In genomic region chr22:37258005-37258790, GRCh38 we compare ENCODE assay signal across 22 cellular contexts. TPM values are rescaled to one million over a fixed set of nuclear protein-coding genes. Genes with fewer than 3 reads are reported as not detected.
A peak's percentile ranks its signal among the peaks of the same experiment; 100 is the strongest.
DNase-seq lines count a peak whose midpoint lies in the region; ATAC-seq, FAIRE-seq and TF ChIP-seq lines count a peak whose summit lies in the region.
"Had no signal": no experiment of that assay in that cellular context is flagged by ENCODE, and none has a peak within 500 bp of the region (broad histone marks: within the 10 kb centered on the region; RNA-seq: fewer than 3 reads in every experiment).

No MANE protein-coding gene starts in this region.

- no peak for TF ChIP-seq EP300 in H1 (IDR thresholded peaks at IDR 0.05; ENCODE audit: borderline replicate concordance in 1 of 2, low read depth in 2 of 2, low read length in 2 of 2)

- H3K4me3 Mint-ChIP-seq in Caco-2 (ENCODE audit: unreplicated experiment): no peak overlapping the region
- H3K4me3 Mint-ChIP-seq: CD8-positive, alpha-beta T cell had no signal

- intact Hi-C loops in OCI-LY7 (cut with micrococcal nuclease; ENCODE audit: unreplicated experiment) (no loop called here), Caco-2 (cut with micrococcal nuclease; ENCODE audit: unreplicated experiment) (no loop called here)

- FAIRE-seq in H1 (lab: Jason Lieb, UNC): no peak
- FAIRE-seq: D721Med, G401.6, H54 had no signal

- no peak overlapping the region for H3K27ac ChIP-seq in OCI-LY7 (ENCODE audit: low read depth, low read length, poor library complexity, severe bottlenecking)
- no peak overlapping the region for H3K27ac ChIP-seq in H1 (ENCODE audit: low read depth, low read length)
- H3K27ac ChIP-seq: RWPE1 had no signal

- no peak overlapping the region for H3K56ac ChIP-seq in H1 (replicated peaks; ENCODE audit: insufficient read length, low read depth, low read length)

- H3K4me1 ChIP-seq in OCI-LY7 (ENCODE audit: insufficient read depth, low read length, poor library complexity, severe bottlenecking) (peaks cover 29% of the 10 kb centered on the region), H1 (replicated peaks in 1 of 4; ENCODE audit: control insufficient read depth in 3 of 4, insufficient read depth in 4 of 4, low read length in 3 of 4) (peaks cover 4 to 12% (median 5%) of the 10 kb centered on the region in 4 experiments), Caco-2 (no peaks in the 10 kb centered on the region)

- no peak overlapping the region for H3K14ac ChIP-seq in H1 (ENCODE audit: insufficient read length)

- peak; percentile 30 for DNase-seq in activated CD8-positive, alpha-beta memory T cell treated with anti-CD3 and anti-CD28 coated beads, Interleukin-2, amount 50 U/mL, for 48 hours
- no peak for DNase-seq in activated CD8-positive, alpha-beta memory T cell treated with anti-CD3 and anti-CD28 coated beads for 24 hours
- DNase-seq in OCI-LY7 (ENCODE audit: low spot score) (no peak), H1 (ENCODE audit: low read depth in 1 of 2, low spot score in 2 of 2) (no peak), DMS114 treated with DMSO at 0.1 percent for 48 hours (lab: John Stamatoyannopoulos, UW; ENCODE audit: unreplicated experiment) (no peak), Caco-2 (no peak)
- peak; percentile 7 for DNase-seq in stimulated activated CD8-positive, alpha-beta memory T cell treated with anti-CD3 and anti-CD28 coated beads, Interleukin-4, amount 100 ng/mL, for 48 hours
- DNase-seq: 8988T; CD8-positive, alpha-beta T cell; DMS79 treated with DMSO at 0.1 percent for 48 hours; Kasumi-1; NCI-H1105; NCI-H1694; NCI-H345; NK-92 treated with Interleukin-12 subunit alpha and Interleukin-12 subunit beta, amount 100 ng/mL, for 24 hours had no signal

- no peaks in the 10 kb centered on the region for H3K9me3 ChIP-seq in OCI-LY7 (ENCODE audit: low read length)
- no peaks in the 10 kb centered on the region for H3K9me3 ChIP-seq in H1 (ENCODE audit: insufficient read depth in 2 of 2, low read depth in 1 of 2, low read length in 1 of 2)
- H3K9me3 ChIP-seq in Caco-2: no peaks in the 10 kb centered on the region

- no peak for ATAC-seq in HG03196 (IDR thresholded peaks at IDR 0.05; ENCODE audit: unreplicated experiment)
- ATAC-seq: CD8-positive, alpha-beta T cell had no signal

- no peaks in the 10 kb centered on the region for H3K36me3 Mint-ChIP-seq in Caco-2 (ENCODE audit: insufficient read depth, unreplicated experiment)
- H3K36me3 Mint-ChIP-seq: CD8-positive, alpha-beta T cell had no signal

- no peak overlapping the region for H2AFZ ChIP-seq in OCI-LY7 (ENCODE audit: low read length)
- H2AFZ ChIP-seq in H1 (ENCODE audit: low read length): no peak overlapping the region

- H2BK20ac ChIP-seq in H1 (ENCODE audit: low read length): no peak overlapping the region

- WGBS in H1 (ENCODE audit: extremely low coverage in 1 of 2, insufficient coverage in 1 of 2, insufficient read length in 1 of 2, insufficient replicate concordance in 2 of 2, low coverage in 1 of 2, low lambda C conversion rate in 2 of 2, missing lambda C conversion rate in 1 of 2), 2 experiments: 81% methylated on average over 9 of the region's 9 CpGs; no CpG with 5 or more reads in 1 of the 2 experiments

- H3K9ac ChIP-seq in H1 (replicated peaks in 1 of 4; ENCODE audit: extremely low read depth in 1 of 4, low read depth in 3 of 4, low read length in 3 of 4): no peak overlapping the region

- H3K4me2 ChIP-seq in OCI-LY7 (ENCODE audit: low read length): no peak overlapping the region
- H3K4me2 ChIP-seq in H1 (ENCODE audit: insufficient read depth in 1 of 2, low read depth in 2 of 2, low read length in 2 of 2): peak overlapping the region in 1 of 2 experiments; percentile 26; a peak in 1 of 4 replicates

- H3K23me2 ChIP-seq in H1 (ENCODE audit: low read depth, low read length): no peaks in the 10 kb centered on the region; the same call in 1 of the 2 replicates

- H2AK5ac ChIP-seq in H1 (ENCODE audit: low read depth, low read length): no peak overlapping the region

- no TSS peak for BruUV-seq in OCI-LY7 (replicated peaks; lab: Mats Ljungman, UMichigan)
- BruUV-seq in Caco-2 (replicated peaks; lab: Mats Ljungman, UMichigan): no TSS peak

- no peaks in the 10 kb centered on the region for H3K79me1 ChIP-seq in H1 (ENCODE audit: low read depth, low read length)

- no peak overlapping the region for H4K5ac ChIP-seq in H1 (ENCODE audit: insufficient read length, low read depth, low read length)

- H2BK5ac ChIP-seq in H1 (ENCODE audit: low read depth, low read length): peak overlapping the region; percentile 2; the same call in 1 of the 2 replicates

- no peak overlapping the region for H4K8ac ChIP-seq in H1 (ENCODE audit: extremely low read depth, insufficient read depth, low read length)

- H2BK120ac ChIP-seq in H1 (replicated peaks; ENCODE audit: low read depth, low read length): no peak overlapping the region

- no peak overlapping the region for H3K4me3 ChIP-seq in OCI-LY7 (ENCODE audit: low read depth, low read length, poor library complexity, severe bottlenecking)
- no peak overlapping the region for H3K4me3 ChIP-seq in H1 (ENCODE audit: extremely low read depth in 1 of 4, insufficient read depth in 2 of 4, low read depth in 3 of 4, low read length in 4 of 4)
- H3K4me3 ChIP-seq in Caco-2 (ENCODE audit: low read depth, low read length): no peak overlapping the region

- 0 out of 2 replicates have a peak, but pooled peaks have one; percentile 15 for TF ChIP-seq CTCF in OCI-LY7 (conservative IDR thresholded peaks at IDR 0.05; ENCODE audit: low read length)
- TF ChIP-seq CTCF in H1 (IDR thresholded peaks at IDR 0.05; ENCODE audit: control extremely low read depth in 1 of 3, insufficient read depth in 1 of 3, low read depth in 1 of 3, low read length in 3 of 3): peak in 2 of 3 experiments; percentile 21 to 22; a peak in 3 of 4 replicates
- TF ChIP-seq CTCF in Caco-2 (IDR thresholded peaks at IDR 0.05; ENCODE audit: insufficient read depth in 1 of 2, low read depth in 1 of 2, low read length in 1 of 2, severe bottlenecking in 1 of 2, unreplicated experiment in 1 of 2): no peak

- no peak overlapping the region for H2BK15ac ChIP-seq in H1 (ENCODE audit: low read length)

- peaks cover 8% of the 10 kb centered on the region for H3K27me3 Mint-ChIP-seq in Caco-2 (ENCODE audit: insufficient read depth, unreplicated experiment)

- no peaks in the 10 kb centered on the region for H3K4me1 Mint-ChIP-seq in Caco-2 (ENCODE audit: low read depth, unreplicated experiment)

- no peak overlapping the region for H4K91ac ChIP-seq in H1 (replicated peaks; ENCODE audit: insufficient read length, low read length)

- no peaks in the 10 kb centered on the region for H3K9me3 Mint-ChIP-seq in Caco-2 (ENCODE audit: unreplicated experiment)
- H3K9me3 Mint-ChIP-seq: CD8-positive, alpha-beta T cell had no signal

- H3K27ac Mint-ChIP-seq in Caco-2 (ENCODE audit: unreplicated experiment): no peak overlapping the region
- H3K27ac Mint-ChIP-seq: CD8-positive, alpha-beta T cell had no signal

- H3K4ac ChIP-seq in H1 (replicated peaks; ENCODE audit: insufficient read length, low read depth, low read length): no peak overlapping the region

- peak in 1 of 2 experiments; percentile 18; a peak in 2 of 4 replicates for TF ChIP-seq RAD21 in H1 (IDR thresholded peaks at IDR 0.05 in 1 of 2, conservative IDR thresholded peaks at IDR 0.05 in 1 of 2; ENCODE audit: low read depth in 2 of 2, low read length in 2 of 2)

- H3K18ac ChIP-seq in H1 (ENCODE audit: extremely low read depth, low read length): no peak overlapping the region

- H4K20me1 ChIP-seq in OCI-LY7 (ENCODE audit: insufficient read depth, low read length) (no peaks in the 10 kb centered on the region), H1 (replicated peaks in 1 of 2; ENCODE audit: control insufficient read depth in 1 of 2, insufficient read depth in 2 of 2, low read length in 2 of 2) (no peaks in the 10 kb centered on the region)

- H3K9me2 ChIP-seq in OCI-LY7 (ENCODE audit: insufficient read depth, low read length): no peaks in the 10 kb centered on the region

- H3K79me2 ChIP-seq in OCI-LY7 (ENCODE audit: insufficient read depth, low read depth, low read length) (no peaks in the 10 kb centered on the region), H1 (ENCODE audit: control insufficient read depth in 1 of 2, insufficient read depth in 2 of 2, low read length in 2 of 2) (no peaks in the 10 kb centered on the region)

- POLR2A ChIA-PET in OCI-LY7 (lab: Charles Lee) (interaction anchor here (1.2 to 2.7 kb wide), 2 partner anchors 13 to 16 kb away, joined by 3 to 19 read pairs; partner anchors contain the start of gene RAC2), H1 (lab: Charles Lee; ENCODE audit: partially characterized antibody) (no interaction called here), Caco-2 (lab: Charles Lee) (no interaction called here)

- H3K27me3 ChIP-seq in H1 (replicated peaks in 1 of 4; ENCODE audit: control insufficient read depth in 3 of 4, extremely low read depth in 1 of 4, insufficient read depth in 3 of 4, low read length in 3 of 4) (peaks cover 0 to 12% (median 7%) of the 10 kb centered on the region in 4 experiments; a peak in 2 of 7 replicates), Caco-2 (replicated peaks; ENCODE audit: control insufficient read depth, insufficient read depth, low read length) (no peaks in the 10 kb centered on the region; the same call in 1 of the 2 replicates)

- no peak overlapping the region for H3K23ac ChIP-seq in H1 (ENCODE audit: insufficient read length)

- no peak for TF ChIP-seq POLR2A in H1 (IDR thresholded peaks at IDR 0.05; ENCODE audit: control extremely low read depth in 1 of 2, low read depth in 2 of 2, low read length in 2 of 2)

- no peaks in the 10 kb centered on the region for H3K36me3 ChIP-seq in OCI-LY7 (ENCODE audit: insufficient read depth, low read length)
- no peaks in the 10 kb centered on the region for H3K36me3 ChIP-seq in H1 (ENCODE audit: control insufficient read depth in 2 of 4, insufficient read depth in 4 of 4, low read length in 3 of 4)
- H3K36me3 ChIP-seq in Caco-2 (ENCODE audit: control insufficient read depth, insufficient read depth, low read length): no peaks in the 10 kb centered on the region

- CTCF ChIA-PET in OCI-LY7 (lab: Charles Lee; ENCODE audit: unreplicated experiment) (no interaction called here), H1 (lab: Charles Lee; ENCODE audit: partially characterized antibody) (interaction anchor here (0.5 to 5.9 kb wide), 28 partner anchors 9 to 748 kb away, joined by 3 to 97 read pairs (median 6); partner anchors contain the start of gene RAC2), Caco-2 (lab: Charles Lee) (no interaction called here)

- peak overlapping the region; percentile 53; the same call in 1 of the 2 replicates for H2BK12ac ChIP-seq in H1 (ENCODE audit: low read depth, low read length)

RNA-seq across cellular contexts. Expression of gene RAC2, which starts 14.1 kb away (rescaled TPM):
- 91.5 and 142 TPM in 2 replicates for total RNA-seq in OCI-LY7 (2014; rRNA removed; shearing (Covaris generic))
- 321 and 331 TPM in 2 replicates for total RNA-seq in OCI-LY7 (2022)
- total RNA-seq in H1 (2021; fragmentation: NEBNext Ultra II Directional; extraction: Animal tissue kit (Norgen Biotek cat#: 25700)): 2.1 and 2.3 TPM in 2 replicates
- polyA plus RNA-seq in H1 (2011; rRNA removed): 4.3 and 6.1 TPM in 2 replicates
- 1.5 TPM for polyA plus RNA-seq in H1 (2011; cell fraction: cytosol; rRNA removed)
- polyA plus RNA-seq in H1 (2011; cell fraction: nucleus; rRNA removed): 6.4 TPM
- 1.6 to 3.7 TPM (median 2.8 TPM) in 4 replicates for polyA plus RNA-seq in H1 (2012, experiment 1 of 2)
- polyA plus RNA-seq in H1 (2012, experiment 2 of 2): 1.8 TPM
- 4.4 TPM for polyA plus RNA-seq in H1 (2013, experiment 1 of 2)
- polyA plus RNA-seq in H1 (2013, experiment 2 of 2): 4.1 TPM
- polyA minus RNA-seq in H1 (2011; rRNA and poly(A)+ RNA removed): 1.7 and 2.9 TPM in 2 replicates
- 3.2 TPM for polyA minus RNA-seq in H1 (2011; cell fraction: cytosol; rRNA and poly(A)+ RNA removed)
- 3.7 TPM for polyA minus RNA-seq in H1 (2011; cell fraction: nucleus; rRNA and poly(A)+ RNA removed)
- 0.25 TPM in 1 of 2 replicates, not detected in the other for total RNA-seq in Caco-2 (2022)

RNA-seq across cellular contexts. Expression of gene CYTH4, which starts 24.1 kb away (rescaled TPM):
- 20.6 and 35.0 TPM in 2 replicates for total RNA-seq in OCI-LY7 (2014; rRNA removed; shearing (Covaris generic))
- total RNA-seq in OCI-LY7 (2022) (24.8 and 28.1 TPM in 2 replicates), Caco-2 (2022) (not detected in 2 replicates)
- total RNA-seq in H1 (2021; fragmentation: NEBNext Ultra II Directional; extraction: Animal tissue kit (Norgen Biotek cat#: 25700)): not detected in 2 replicates
- 0.08 and 0.09 TPM in 2 replicates for polyA plus RNA-seq in H1 (2011; rRNA removed)
- 0.43 TPM for polyA plus RNA-seq in H1 (2011; cell fraction: cytosol; rRNA removed)
- polyA plus RNA-seq in H1 (2011; cell fraction: nucleus; rRNA removed): 0.16 TPM
- 0.07 to 0.11 TPM in 2 of 4 replicates, not detected in the others for polyA plus RNA-seq in H1 (2012, experiment 1 of 2)
- polyA plus RNA-seq in H1 (2012, experiment 2 of 2): not detected
- polyA plus RNA-seq in H1 (2013, experiment 1 of 2): 0.02 TPM
- polyA plus RNA-seq in H1 (2013, experiment 2 of 2): 0.04 TPM
- polyA minus RNA-seq in H1 (2011; rRNA and poly(A)+ RNA removed): 0.10 TPM in 1 of 2 replicates, not detected in the other
- polyA minus RNA-seq in H1 (2011; cell fraction: cytosol; rRNA and poly(A)+ RNA removed): not detected
- polyA minus RNA-seq in H1 (2011; cell fraction: nucleus; rRNA and poly(A)+ RNA removed): not detected
- total RNA-seq: HT-29 had no signal
- polyA plus RNA-seq: BJ had no signal

RNA-seq across cellular contexts. Expression of gene SSTR3, which starts 45.9 kb away (rescaled TPM):
- 0.05 and 0.25 TPM in 2 replicates for total RNA-seq in OCI-LY7 (2014; rRNA removed; shearing (Covaris generic))
- total RNA-seq in OCI-LY7 (2022): 0.30 TPM in 2 replicates
- total RNA-seq in H1 (2021; fragmentation: NEBNext Ultra II Directional; extraction: Animal tissue kit (Norgen Biotek cat#: 25700)): 0.22 and 0.54 TPM in 2 replicates
- polyA plus RNA-seq in H1 (2011; rRNA removed): 0.61 and 0.77 TPM in 2 replicates
- 0.54 TPM for polyA plus RNA-seq in H1 (2011; cell fraction: cytosol; rRNA removed)
- 0.53 TPM for polyA plus RNA-seq in H1 (2011; cell fraction: nucleus; rRNA removed)
- 0.47 to 1.0 TPM (median 0.80 TPM) in 4 replicates for polyA plus RNA-seq in H1 (2012, experiment 1 of 2)
- polyA plus RNA-seq in H1 (2012, experiment 2 of 2): 0.73 TPM
- polyA plus RNA-seq in H1 (2013, experiment 1 of 2): 0.14 TPM
- polyA plus RNA-seq in H1 (2013, experiment 2 of 2): 0.17 TPM
- polyA minus RNA-seq in H1 (2011; rRNA and poly(A)+ RNA removed): 0.35 and 1.2 TPM in 2 replicates
- polyA minus RNA-seq in H1 (2011; cell fraction: cytosol; rRNA and poly(A)+ RNA removed): 0.73 TPM
- 0.50 TPM for polyA minus RNA-seq in H1 (2011; cell fraction: nucleus; rRNA and poly(A)+ RNA removed)
- total RNA-seq in Caco-2 (2022): not detected in 2 replicates
- total RNA-seq: HT-29 had no signal
- polyA plus RNA-seq: BJ had no signal

Comparison
In these comparisons a context has a peak if more than half of its experiments do, and no peak if none do; other contexts are left out.
1. DNase-seq: peak in activated CD8-positive, alpha-beta memory T cell treated with anti-CD3 and anti-CD28 coated beads, Interleukin-2, amount 50 U/mL, for 48 hours (single experiment) and stimulated activated CD8-positive, alpha-beta memory T cell treated with anti-CD3 and anti-CD28 coated beads, Interleukin-4, amount 100 ng/mL, for 48 hours (single experiment); none in activated CD8-positive, alpha-beta memory T cell treated with anti-CD3 and anti-CD28 coated beads for 24 hours (single experiment), OCI-LY7 (single experiment), H1 (0 of 2), DMS114 treated with DMSO at 0.1 percent for 48 hours (single experiment) and Caco-2 (0 of 2).
2. CTCF ChIP-seq: peak in OCI-LY7 (single experiment) and H1 (2 of 3); none in Caco-2 (0 of 2).
3. RNA of gene RAC2, which starts 14.1 kb away (total RNA-seq): 91.5 to 331 TPM in OCI-LY7; 2.1 to 2.3 TPM in H1 and 0.25 TPM in Caco-2; every median in the first group is over 10 times any median in the second.
4. RNA of gene CYTH4, which starts 24.1 kb away (total RNA-seq): 20.6 to 35.0 TPM in OCI-LY7; not detected in H1 and not detected in Caco-2; every median in the first group is over 10 times any median in the second.